8 cellular contexts compared by ENCODE assay signal in genomic region chr9:62799851-62800371, GRCh38.
A peak's percentile ranks its signal among the peaks of the same experiment; 100 is the strongest.
DNase-seq lines count a peak whose midpoint lies in the region; ATAC-seq and TF ChIP-seq lines count a peak whose summit lies in the region.
"Not testable (repeated sequence)": the region's sequence is repeated elsewhere in the genome, so short reads cannot be mapped to it uniquely, and the experiment has no call there.

No MANE protein-coding gene starts in this region.

- not testable (repeated sequence) for H3K27ac Mint-ChIP-seq in CD4-positive, alpha-beta T cell; T-helper 17 cell; activated naive CD8-positive, alpha-beta T cell

- peaks cover 40% of the 10 kb centered on the region for H3K4me1 Mint-ChIP-seq in CD4-positive, alpha-beta T cell (ENCODE audit: low read depth)
- peaks cover 22% of the 10 kb centered on the region for H3K4me1 Mint-ChIP-seq in T-helper 17 cell
- peaks cover 35% of the 10 kb centered on the region for H3K4me1 Mint-ChIP-seq in activated naive CD8-positive, alpha-beta T cell (ENCODE audit: low read depth)

- peaks cover 53% of the 10 kb centered on the region for H3K27me3 Mint-ChIP-seq in CD4-positive, alpha-beta T cell
- peaks cover 42% of the 10 kb centered on the region for H3K27me3 Mint-ChIP-seq in T-helper 17 cell
- peaks cover 33% of the 10 kb centered on the region for H3K27me3 Mint-ChIP-seq in activated naive CD8-positive, alpha-beta T cell

- intact Hi-C loops in CD4-positive, alpha-beta T cell (cut with DNase I, micrococcal nuclease): not testable (repeated sequence)

- TF ChIP-seq CTCF in CD4-positive, alpha-beta T cell (IDR thresholded peaks at IDR 0.05); HFF-Myc (IDR thresholded peaks at IDR 0.05; ENCODE audit: low read depth, low read length, missing control alignments); omental fat pad (IDR thresholded peaks at IDR 0.05): not testable (repeated sequence)

- not testable (repeated sequence) for ATAC-seq in CD4-positive, alpha-beta T cell (ENCODE audit: poor library complexity); T-helper 17 cell
- ATAC-seq in esophagus mucosa (peak; percentile 6), omental fat pad (ENCODE audit: low FRiP score) (peak; percentile 55)

- H3K27me3 ChIP-seq in CD4-positive, alpha-beta T cell (ENCODE audit: control insufficient read depth, insufficient read depth, low read length): peaks cover 51% of the 10 kb centered on the region

- not testable (repeated sequence) for H3K27ac ChIP-seq in CD4-positive, alpha-beta T cell (ENCODE audit: low read depth, low read length)
- H3K27ac ChIP-seq in substantia nigra (ENCODE audit: low read depth, low read length, poor library complexity, severe bottlenecking): peak overlapping the region; percentile 80

- H3K4me3 Mint-ChIP-seq in CD4-positive, alpha-beta T cell: peak overlapping the region; percentile 76
- H3K4me3 Mint-ChIP-seq in T-helper 17 cell: peak overlapping the region; percentile 71
- H3K4me3 Mint-ChIP-seq in activated naive CD8-positive, alpha-beta T cell: peak overlapping the region; percentile 74

- not testable (repeated sequence) for H3K9me3 ChIP-seq in CD4-positive, alpha-beta T cell (ENCODE audit: control insufficient read depth, low read length); T-helper 17 cell (ENCODE audit: control insufficient read depth, low read length, poor library complexity, severe bottlenecking)

- POLR2A ChIA-PET in CD4-positive, alpha-beta T cell (lab: Charles Lee): not testable (repeated sequence)

- not testable (repeated sequence) for H3K9me3 Mint-ChIP-seq in CD4-positive, alpha-beta T cell; activated naive CD8-positive, alpha-beta T cell (ENCODE audit: low read depth)

- CTCF ChIA-PET in CD4-positive, alpha-beta T cell (lab: Charles Lee): not testable (repeated sequence)

- not testable (repeated sequence) for DNase-seq in CD4-positive, alpha-beta T cell; HFF-Myc (ENCODE audit: extremely low read depth, low read depth); T-helper 17 cell; omental fat pad (ENCODE audit: low spot score); substantia nigra (lab: John Stamatoyannopoulos, UW)
- peak; percentile 88 for DNase-seq in islet precursor cell

- not testable (repeated sequence) for H3K36me3 Mint-ChIP-seq in CD4-positive, alpha-beta T cell (ENCODE audit: low read depth); T-helper 17 cell (ENCODE audit: low read depth); activated naive CD8-positive, alpha-beta T cell

- peak overlapping the region; percentile 59 for H3K4me3 ChIP-seq in HFF-Myc (replicated peaks; ENCODE audit: low read depth, low read length)
